ENCODE assay signal across 13 cellular contexts in genomic region chr2:150480241-150480640, GRCh38. TPM values are rescaled to one million over a fixed set of nuclear protein-coding genes. Genes with fewer than 3 reads are reported as not detected.
A peak's percentile ranks its signal among the peaks of the same experiment; 100 is the strongest.
DNase-seq lines count a peak whose midpoint lies in the region; ATAC-seq and TF ChIP-seq lines count a peak whose summit lies in the region.
"Had no signal": no experiment of that assay in that cellular context is flagged by ENCODE, and none has a peak within 500 bp of the region (broad histone marks: within the 10 kb centered on the region; RNA-seq: fewer than 3 reads in every experiment).

No MANE protein-coding gene starts in this region.

- H3K4me3 ChIP-seq in neural cell (ENCODE audit: low read length), result peak overlapping the region; percentile 76
- no peak overlapping the region for H3K4me3 ChIP-seq in OCI-LY7 (ENCODE audit: low read depth, low read length, poor library complexity, severe bottlenecking)

- peak overlapping the region; percentile 10 for H3K4me2 ChIP-seq in neural cell (ENCODE audit: low read length)
- H3K4me2 ChIP-seq in OCI-LY7 (ENCODE audit: low read length), result no peak overlapping the region

- H3K9me2 ChIP-seq in neural cell (ENCODE audit: insufficient read depth, low read length), result no peaks in the 10 kb centered on the region
- H3K9me2 ChIP-seq in OCI-LY7 (ENCODE audit: insufficient read depth, low read length), result no peaks in the 10 kb centered on the region

- no peaks in the 10 kb centered on the region for H3K4me1 ChIP-seq in OCI-LY7 (ENCODE audit: insufficient read depth, low read length, poor library complexity, severe bottlenecking)

- no peaks in the 10 kb centered on the region for H3K27me3 ChIP-seq in neural cell (ENCODE audit: insufficient read depth, low read depth, low read length)

- no peak for ATAC-seq in omental fat pad (ENCODE audit: low FRiP score)

- H3K27ac ChIP-seq in epithelial cell of prostate, result peak overlapping the region; percentile 98
- no peak overlapping the region for H3K27ac ChIP-seq in neural cell (ENCODE audit: low read length)
- H3K27ac ChIP-seq in OCI-LY7 (ENCODE audit: low read depth, low read length, poor library complexity, severe bottlenecking), result no peak overlapping the region

- no peak for TF ChIP-seq RAD21 in neural cell (conservative IDR thresholded peaks at IDR 0.05)

- no TSS peak for BruUV-seq in OCI-LY7 (replicated peaks; lab: Mats Ljungman, UMichigan)

- H4K20me1 ChIP-seq in neural cell (ENCODE audit: insufficient read depth), result no peaks in the 10 kb centered on the region
- no peaks in the 10 kb centered on the region for H4K20me1 ChIP-seq in OCI-LY7 (ENCODE audit: insufficient read depth, low read length)

- DNase-seq in EL (peak; percentile 66), RKO (ENCODE audit: low spot score) (peak; percentile 30), epithelial cell of prostate (ENCODE audit: low read depth, low spot score) (no peak), omental fat pad (ENCODE audit: low spot score) (no peak), OCI-LY7 (ENCODE audit: low spot score) (no peak), NCI-H1417 (lab: John Stamatoyannopoulos, UW) (no peak)
- no peak for DNase-seq in activated naive CD4-positive, alpha-beta T cell treated with Interleukin-2 at 50 U/mL for 16 hours
- DNase-seq: CD4-positive, alpha-beta memory T cell; glutamatergic neuron; H7; KG1 had no signal

- CTCF ChIA-PET in OCI-LY7 (lab: Charles Lee; ENCODE audit: unreplicated experiment), result no interaction called here

- H3F3A ChIP-seq in neural cell (ENCODE audit: insufficient read depth, low read length, poor library complexity, severe bottlenecking), result peaks cover 6% of the 10 kb centered on the region

- H2AFZ ChIP-seq in neural cell (ENCODE audit: low read depth, low read length) (no peak overlapping the region), OCI-LY7 (ENCODE audit: low read length) (no peak overlapping the region)

- TF ChIP-seq CTCF in neural cell (IDR thresholded peaks at IDR 0.05; ENCODE audit: poor library complexity, severe bottlenecking) (no peak), omental fat pad (IDR thresholded peaks at IDR 0.05) (no peak), OCI-LY7 (conservative IDR thresholded peaks at IDR 0.05; ENCODE audit: low read length) (no peak)

- no peaks in the 10 kb centered on the region for H3K36me3 ChIP-seq in neural cell (ENCODE audit: insufficient read depth, low read length)
- H3K36me3 ChIP-seq in OCI-LY7 (ENCODE audit: insufficient read depth, low read length), result no peaks in the 10 kb centered on the region

- H3K9ac ChIP-seq in neural cell (ENCODE audit: low read length), result no peak overlapping the region

- no peaks in the 10 kb centered on the region for H3K9me3 ChIP-seq in neural cell (ENCODE audit: low read length)
- H3K9me3 ChIP-seq in OCI-LY7 (ENCODE audit: low read length), result no peaks in the 10 kb centered on the region

- peaks cover 100% of the 10 kb centered on the region for H3K79me2 ChIP-seq in neural cell (replicated peaks; ENCODE audit: insufficient read depth, low read length)
- H3K79me2 ChIP-seq in OCI-LY7 (ENCODE audit: insufficient read depth, low read depth, low read length), result no peaks in the 10 kb centered on the region

- POLR2A ChIA-PET in OCI-LY7 (lab: Charles Lee), result interaction anchor here (0.5 kb wide), 1 partner anchor 423 kb away, joined by 6 read pairs; no protein-coding TSS in a partner anchor

- intact Hi-C loops in OCI-LY7 (cut with micrococcal nuclease; ENCODE audit: unreplicated experiment), result loop anchor here (10.0 kb wide), 1 partner anchor 885 kb away; no protein-coding TSS in a partner anchor

- TF ChIP-seq EP300 in neural cell (conservative IDR thresholded peaks at IDR 0.05; ENCODE audit: poor library complexity, severe bottlenecking), result no peak

TF ChIP-seq in neural cell, 6 proteins besides CTCF, POLR2A, EP300 and RAD21:
- TF ChIP-seq EZH2 (IDR thresholded peaks at IDR 0.05; ENCODE audit: borderline replicate concordance, insufficient read depth, low read length, poor library complexity, severe bottlenecking) (no peak), MXI1 (conservative IDR thresholded peaks at IDR 0.05; ENCODE audit: poor library complexity, severe bottlenecking) (no peak), POLR2AphosphoS5 (IDR thresholded peaks at IDR 0.05) (no peak), SMC3 (conservative IDR thresholded peaks at IDR 0.05; ENCODE audit: poor library complexity) (no peak), TAF1 (IDR thresholded peaks at IDR 0.05; ENCODE audit: low read depth) (no peak)
- TF ChIP-seq, protein P1, sequence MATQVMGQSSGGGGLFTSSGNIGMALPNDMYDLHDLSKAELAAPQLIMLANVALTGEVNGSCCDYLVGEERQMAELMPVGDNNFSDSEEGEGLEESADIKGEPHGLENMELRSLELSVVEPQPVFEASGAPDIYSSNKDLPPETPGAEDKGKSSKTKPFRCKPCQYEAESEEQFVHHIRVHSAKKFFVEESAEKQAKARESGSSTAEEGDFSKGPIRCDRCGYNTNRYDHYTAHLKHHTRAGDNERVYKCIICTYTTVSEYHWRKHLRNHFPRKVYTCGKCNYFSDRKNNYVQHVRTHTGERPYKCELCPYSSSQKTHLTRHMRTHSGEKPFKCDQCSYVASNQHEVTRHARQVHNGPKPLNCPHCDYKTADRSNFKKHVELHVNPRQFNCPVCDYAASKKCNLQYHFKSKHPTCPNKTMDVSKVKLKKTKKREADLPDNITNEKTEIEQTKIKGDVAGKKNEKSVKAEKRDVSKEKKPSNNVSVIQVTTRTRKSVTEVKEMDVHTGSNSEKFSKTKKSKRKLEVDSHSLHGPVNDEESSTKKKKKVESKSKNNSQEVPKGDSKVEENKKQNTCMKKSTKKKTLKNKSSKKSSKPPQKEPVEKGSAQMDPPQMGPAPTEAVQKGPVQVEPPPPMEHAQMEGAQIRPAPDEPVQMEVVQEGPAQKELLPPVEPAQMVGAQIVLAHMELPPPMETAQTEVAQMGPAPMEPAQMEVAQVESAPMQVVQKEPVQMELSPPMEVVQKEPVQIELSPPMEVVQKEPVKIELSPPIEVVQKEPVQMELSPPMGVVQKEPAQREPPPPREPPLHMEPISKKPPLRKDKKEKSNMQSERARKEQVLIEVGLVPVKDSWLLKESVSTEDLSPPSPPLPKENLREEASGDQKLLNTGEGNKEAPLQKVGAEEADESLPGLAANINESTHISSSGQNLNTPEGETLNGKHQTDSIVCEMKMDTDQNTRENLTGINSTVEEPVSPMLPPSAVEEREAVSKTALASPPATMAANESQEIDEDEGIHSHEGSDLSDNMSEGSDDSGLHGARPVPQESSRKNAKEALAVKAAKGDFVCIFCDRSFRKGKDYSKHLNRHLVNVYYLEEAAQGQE (IDR thresholded peaks at IDR 0.05; ENCODE audit: borderline replicate concordance), result no peak
TF ChIP-seq in neural cell: peak in this region for 0.

RNA-seq across cellular contexts. Expression of gene RND3, which starts 7.2 kb away (rescaled TPM):
- polyA plus RNA-seq in neural cell, result 126 and 143 TPM in 2 replicates
- polyA minus RNA-seq in neural cell, result 225 and 239 TPM in 2 replicates
- 100 to 1,000 TPM in 2 of 4 donors, 10 to 100 TPM in 2; 41.3 to 214 (median 103) TPM for total RNA-seq in omental fat pad
- not detected in 2 replicates for total RNA-seq in OCI-LY7 (2014; rRNA removed; shearing (Covaris generic))
- total RNA-seq in OCI-LY7 (2022), result not detected in 2 replicates
- total RNA-seq: activated T-helper 1 cell treated with anti-CD3 and anti-CD28 coated beads, Interleukin-12 subunit alpha, Interleukin-12 subunit beta, Interleukin-2, Interleukin-4 antibody, amounts not matched to agents 30 ng/mL and 10 ng/mL and 1 ng/mL, durations not matched to agents 14 hours and 24 hours and 36 hours; CD4-positive, alpha-beta memory T cell had no signal
- polyA plus RNA-seq: CD4-positive, alpha-beta memory T cell had no signal

Comparison
In these comparisons a context has a peak if more than half of its experiments do, and no peak if none do; other contexts are left out.
1. DNase-seq: peak in EL (single experiment) and RKO (single experiment); none in epithelial cell of prostate (single experiment), omental fat pad (single experiment), OCI-LY7 (single experiment), NCI-H1417 (0 of 3) and activated naive CD4-positive, alpha-beta T cell treated with Interleukin-2 at 50 U/mL for 16 hours (single experiment).
2. RNA of gene RND3, which starts 7.2 kb away (total RNA-seq): 41.3 to 214 TPM in omental fat pad; not detected in OCI-LY7; every median in the first group is over 10 times any median in the second.